Comparison of ENCODE assay signal across 1 cellular context in genomic region chr1:110002695-110003094, GRCh38.
TF ChIP-seq lines count a peak whose summit lies in the region.

No MANE protein-coding gene starts in this region.

TF ChIP-seq in GM23338, 12 proteins besides CTCF, POLR2A, EP300 and RAD21 (continued from another document):
- TF ChIP-seq ZNF462 (CRISPR knock-in tag; IDR thresholded peaks at IDR 0.05) (no peak), REST (IDR thresholded peaks at IDR 0.05; ENCODE audit: unreplicated experiment) (no peak), ZNF331 (CRISPR knock-in tag; IDR thresholded peaks at IDR 0.05; ENCODE audit: low read depth) (no peak), CREB1 (CRISPR knock-in tag; IDR thresholded peaks at IDR 0.05; ENCODE audit: low read depth) (no peak), STAT1 (IDR thresholded peaks at IDR 0.05; ENCODE audit: unreplicated experiment) (no peak), ZNF114 (CRISPR knock-in tag; IDR thresholded peaks at IDR 0.05) (no peak), POLR2AphosphoS5 (IDR thresholded peaks at IDR 0.05; ENCODE audit: low read depth) (no peak), JUNB (IDR thresholded peaks at IDR 0.05; ENCODE audit: unreplicated experiment) (no peak), ETS1 (IDR thresholded peaks at IDR 0.05) (no peak), EZH2 (IDR thresholded peaks at IDR 0.05; ENCODE audit: low read depth, unreplicated experiment) (no peak), EZH2phosphoT487 (IDR thresholded peaks at IDR 0.05; ENCODE audit: unreplicated experiment) (no peak)
